22 cellular contexts compared by ENCODE assay signal in the genomic region with DNA sequence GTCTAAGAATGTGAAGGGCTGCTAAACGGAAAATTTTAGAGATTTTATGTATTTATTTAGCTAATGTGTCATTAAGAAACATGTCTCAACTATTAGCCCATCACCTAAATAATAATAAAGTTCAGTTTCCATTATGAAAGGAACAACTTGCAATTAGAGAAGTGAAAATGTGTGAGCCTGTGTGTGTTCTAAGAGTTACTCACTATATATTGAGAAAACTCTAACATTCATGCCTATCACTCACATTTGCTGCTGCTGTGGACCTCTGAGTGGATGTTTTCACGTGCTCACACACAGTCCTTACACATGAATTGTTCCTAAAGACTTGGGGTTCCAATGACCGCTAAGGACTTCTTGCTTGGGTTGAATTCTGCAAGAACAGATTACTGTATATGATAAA.
"Had no signal": no experiment of that assay in that cellular context is flagged by ENCODE, and none has a peak within 500 bp of the region (broad histone marks: within the 10 kb centered on the region; RNA-seq: fewer than 3 reads in every experiment).

No MANE protein-coding gene starts in this region.

- H3K27me3 Mint-ChIP-seq: activated naive CD8-positive, alpha-beta T cell treated with anti-CD3 and anti-CD28 coated beads, Interleukin-2, amount 10 ng/mL, durations not matched to agents 7 days and 5 days had no signal

- H3K4me1 ChIP-seq: esophagus muscularis mucosa, heart right ventricle, sigmoid colon, testis, upper lobe of right lung had no signal

- H3K4me1 Mint-ChIP-seq: activated B cell treated with CpG ODN at 0.5 μM for 24 hours; activated naive CD8-positive, alpha-beta T cell treated with anti-CD3 and anti-CD28 coated beads, Interleukin-2, amount 10 ng/mL, durations not matched to agents 7 days and 5 days; activated T-helper 17 cell treated with anti-CD3 and anti-CD28 coated beads, Interleukin-2, amount 50 U/mL, for 72 hours; nephron progenitor cell; stimulated activated effector memory CD8-positive, alpha-beta T cell treated with anti-CD3 and anti-CD28 coated beads, Interleukin-12 subunit alpha, Interleukin-12 subunit beta, amount 100 ng/mL, for 72 hours had no signal

- ATAC-seq: activated T-helper 17 cell treated with anti-CD3 and anti-CD28 coated beads, Interleukin-2, amount 50 U/mL, for 72 hours; heart right ventricle; left ventricle myocardium superior; stimulated activated effector memory CD8-positive, alpha-beta T cell treated with anti-CD3 and anti-CD28 coated beads, Interleukin-12 subunit alpha, Interleukin-12 subunit beta, amount 100 ng/mL, for 72 hours; upper lobe of right lung had no signal

- H3K27ac ChIP-seq: cardiac muscle cell, esophagus muscularis mucosa, heart right ventricle, sigmoid colon, testis, upper lobe of right lung had no signal

- H3K36me3 ChIP-seq: cardiac muscle cell, esophagus muscularis mucosa, heart right ventricle, sigmoid colon, upper lobe of right lung had no signal

- H3K27ac Mint-ChIP-seq: activated B cell treated with CpG ODN at 0.5 μM for 24 hours; activated CD4-positive, alpha-beta memory T cell treated with anti-CD3 and anti-CD28 coated beads for 36 hours; activated naive CD8-positive, alpha-beta T cell treated with anti-CD3 and anti-CD28 coated beads, Interleukin-2, amount 10 ng/mL, durations not matched to agents 7 days and 5 days; activated T-helper 17 cell treated with anti-CD3 and anti-CD28 coated beads, Interleukin-2, amount 50 U/mL, for 72 hours; nephron progenitor cell; stimulated activated effector memory CD8-positive, alpha-beta T cell treated with anti-CD3 and anti-CD28 coated beads, Interleukin-12 subunit alpha, Interleukin-12 subunit beta, amount 100 ng/mL, for 72 hours had no signal

- DNase-seq: activated B cell treated with CpG ODN at 0.5 μM for 24 hours; activated CD4-positive, alpha-beta memory T cell treated with anti-CD3 and anti-CD28 coated beads for 36 hours; activated CD4-positive, alpha-beta T cell treated with anti-CD3 and anti-CD28 coated beads for 4 hours; activated naive CD4-positive, alpha-beta T cell treated with Interleukin-2 at 50 U/mL for 16 hours; activated naive CD8-positive, alpha-beta T cell treated with anti-CD3 and anti-CD28 coated beads, Interleukin-2, amount 10 ng/mL, durations not matched to agents 7 days and 5 days; activated T-cell treated with anti-CD3 and anti-CD28 coated beads, Interleukin-2, amount 50 U/mL, for 1 hour; amygdala; dermis blood vessel endothelial cell; effector memory CD4-positive, alpha-beta T cell; heart right ventricle; left ventricle myocardium superior; nephron progenitor cell; occipital lobe; posterior cingulate gyrus; sigmoid colon; stimulated activated CD4-positive, alpha-beta T cell treated with anti-CD3 and anti-CD28 coated beads, Interleukin-4, amount 100 ng/mL, for 24 hours; testis; upper lobe of right lung had no signal

- H3K9me3 ChIP-seq: esophagus muscularis mucosa, heart right ventricle, sigmoid colon, testis, upper lobe of right lung had no signal

- H3K4me3 ChIP-seq: cardiac muscle cell, esophagus muscularis mucosa, heart right ventricle, sigmoid colon, testis, upper lobe of right lung had no signal

- H3K4me3 Mint-ChIP-seq: activated B cell treated with CpG ODN at 0.5 μM for 24 hours; activated CD4-positive, alpha-beta memory T cell treated with anti-CD3 and anti-CD28 coated beads for 36 hours; activated naive CD8-positive, alpha-beta T cell treated with anti-CD3 and anti-CD28 coated beads, Interleukin-2, amount 10 ng/mL, durations not matched to agents 7 days and 5 days; activated T-helper 17 cell treated with anti-CD3 and anti-CD28 coated beads, Interleukin-2, amount 50 U/mL, for 72 hours; nephron progenitor cell; stimulated activated effector memory CD8-positive, alpha-beta T cell treated with anti-CD3 and anti-CD28 coated beads, Interleukin-12 subunit alpha, Interleukin-12 subunit beta, amount 100 ng/mL, for 72 hours had no signal

- H3K9me3 Mint-ChIP-seq: activated B cell treated with CpG ODN at 0.5 μM for 24 hours; activated CD4-positive, alpha-beta memory T cell treated with anti-CD3 and anti-CD28 coated beads for 36 hours; activated naive CD8-positive, alpha-beta T cell treated with anti-CD3 and anti-CD28 coated beads, Interleukin-2, amount 10 ng/mL, durations not matched to agents 7 days and 5 days; activated T-helper 17 cell treated with anti-CD3 and anti-CD28 coated beads, Interleukin-2, amount 50 U/mL, for 72 hours; nephron progenitor cell; stimulated activated effector memory CD8-positive, alpha-beta T cell treated with anti-CD3 and anti-CD28 coated beads, Interleukin-12 subunit alpha, Interleukin-12 subunit beta, amount 100 ng/mL, for 72 hours had no signal

- H3K36me3 Mint-ChIP-seq: activated CD4-positive, alpha-beta memory T cell treated with anti-CD3 and anti-CD28 coated beads for 36 hours; activated naive CD8-positive, alpha-beta T cell treated with anti-CD3 and anti-CD28 coated beads, Interleukin-2, amount 10 ng/mL, durations not matched to agents 7 days and 5 days; stimulated activated effector memory CD8-positive, alpha-beta T cell treated with anti-CD3 and anti-CD28 coated beads, Interleukin-12 subunit alpha, Interleukin-12 subunit beta, amount 100 ng/mL, for 72 hours had no signal

- H3K27me3 ChIP-seq: cardiac muscle cell, heart right ventricle, sigmoid colon, testis, upper lobe of right lung had no signal
